Comparison of ENCODE assay signal across 38 cellular contexts in genomic region chr4:62434921-62435320, GRCh38.
"Had no signal": no experiment of that assay in that cellular context is flagged by ENCODE, and none has a peak within 500 bp of the region (broad histone marks: within the 10 kb centered on the region; RNA-seq: fewer than 3 reads in every experiment).

No MANE protein-coding gene starts in this region.

- H3K27me3 ChIP-seq: adrenal gland, ascending aorta, body of pancreas, brain microvascular endothelial cell, breast epithelium, cardiac muscle cell had no signal

- FAIRE-seq: astrocyte, bronchial epithelial cell had no signal

- H3K36me3 Mint-ChIP-seq: activated naive CD4-positive, alpha-beta T cell treated with anti-CD3 and anti-CD28 coated beads, Interleukin-2, amount 10 ng/mL, durations not matched to agents 7 days and 5 days; activated naive CD4-positive, alpha-beta T cell treated with anti-CD3 and anti-CD28 coated beads, Interleukin-2, amount 50 U/mL, for 24 hours; activated naive CD8-positive, alpha-beta T cell; activated naive CD8-positive, alpha-beta T cell treated with anti-CD3 and anti-CD28 coated beads for 36 hours; activated naive CD8-positive, alpha-beta T cell treated with anti-CD3 and anti-CD28 coated beads, Interleukin-2, amount 10 ng/mL, durations not matched to agents 7 days and 5 days; brain had no signal

- H3K4me1 Mint-ChIP-seq: activated naive CD4-positive, alpha-beta T cell treated with anti-CD3 and anti-CD28 coated beads, Interleukin-2, amount 10 ng/mL, durations not matched to agents 7 days and 5 days; activated naive CD4-positive, alpha-beta T cell treated with anti-CD3 and anti-CD28 coated beads, Interleukin-2, amount 50 U/mL, for 24 hours; activated naive CD8-positive, alpha-beta T cell treated with anti-CD3 and anti-CD28 coated beads for 36 hours; activated naive CD8-positive, alpha-beta T cell treated with anti-CD3 and anti-CD28 coated beads, Interleukin-2, amount 10 ng/mL, durations not matched to agents 7 days and 5 days; activated naive CD8-positive, alpha-beta T cell treated with anti-CD3 and anti-CD28 coated beads, Interleukin-2, amount 50 U/mL, for 24 hours; activated T-helper 17 cell treated with anti-CD3 and anti-CD28 coated beads, Interleukin-2, amount 50 U/mL, for 72 hours; central memory CD8-positive, alpha-beta T cell had no signal

- H3K4me3 ChIP-seq: adrenal gland, ascending aorta, body of pancreas, breast epithelium, cardiac muscle cell had no signal

- H3K27ac Mint-ChIP-seq: activated naive CD4-positive, alpha-beta T cell treated with anti-CD3 and anti-CD28 coated beads for 36 hours; activated naive CD4-positive, alpha-beta T cell treated with anti-CD3 and anti-CD28 coated beads, Interleukin-2, amount 10 ng/mL, durations not matched to agents 7 days and 5 days; activated naive CD4-positive, alpha-beta T cell treated with anti-CD3 and anti-CD28 coated beads, Interleukin-2, amount 50 U/mL, for 24 hours; activated naive CD4-positive, alpha-beta T cell treated with anti-CD3 and anti-CD28 coated beads, Interleukin-2, amount 50 U/mL, for 72 hours; activated naive CD8-positive, alpha-beta T cell; activated naive CD8-positive, alpha-beta T cell treated with anti-CD3 and anti-CD28 coated beads for 36 hours; activated naive CD8-positive, alpha-beta T cell treated with anti-CD3 and anti-CD28 coated beads, Interleukin-2, amount 10 ng/mL, durations not matched to agents 7 days and 5 days; activated naive CD8-positive, alpha-beta T cell treated with anti-CD3 and anti-CD28 coated beads, Interleukin-2, amount 50 U/mL, for 24 hours; activated T-cell treated with anti-CD3 and anti-CD28 coated beads, Interleukin-2, amount 50 U/mL, for 72 hours; activated T-helper 1 cell treated with anti-CD3 and anti-CD28 coated beads, Interleukin-12 subunit alpha, Interleukin-12 subunit beta, Interleukin-2, Interleukin-4 antibody, amounts not matched to agents 30 ng/mL and 10 ng/mL and 1 ng/mL, durations not matched to agents 14 hours and 24 hours and 36 hours; activated T-helper 17 cell treated with anti-CD3 and anti-CD28 coated beads, Interleukin-2, amount 50 U/mL, for 72 hours; activated T-helper 2 cell treated with anti-CD3 and anti-CD28 coated beads, Interferon-gamma antibody, Interleukin-2, Interleukin-4, amounts not matched to agents 10 μg/mL and 5 μg/mL and 100 μg/mL, durations not matched to agents 14 hours and 24 hours and 36 hours; brain had no signal

- H3K27ac ChIP-seq: adrenal gland, ascending aorta, body of pancreas, brain microvascular endothelial cell, breast epithelium, cardiac muscle cell had no signal

- DNase-seq: activated effector memory CD4-positive, alpha-beta T cell treated with anti-CD3 and anti-CD28 coated beads, Interleukin-2, amount 50 U/mL, for 16 hours; activated effector memory CD4-positive, alpha-beta T cell treated with Interleukin-2 at 50 U/mL for 16 hours; activated gamma-delta T cell; activated gamma-delta T cell treated with Interleukin-2 at 50 U/mL for 16 hours; activated naive CD4-positive, alpha-beta T cell; activated naive CD4-positive, alpha-beta T cell treated with anti-CD3 and anti-CD28 coated beads for 36 hours; activated naive CD4-positive, alpha-beta T cell treated with anti-CD3 and anti-CD28 coated beads, Interleukin-2, amount 10 ng/mL, durations not matched to agents 7 days and 5 days; activated naive CD4-positive, alpha-beta T cell treated with anti-CD3 and anti-CD28 coated beads, Interleukin-2, amount 50 U/mL, for 16 hours; activated naive CD4-positive, alpha-beta T cell treated with Interleukin-2 at 50 U/mL for 16 hours; activated naive CD8-positive, alpha-beta T cell treated with anti-CD3 and anti-CD28 coated beads for 36 hours; activated naive CD8-positive, alpha-beta T cell treated with anti-CD3 and anti-CD28 coated beads, Interleukin-2, amount 10 ng/mL, durations not matched to agents 7 days and 5 days; activated naive CD8-positive, alpha-beta T cell treated with anti-CD3 and anti-CD28 coated beads, Interleukin-2, amount 50 U/mL, for 24 hours; activated T-cell treated with anti-CD3 and anti-CD28 coated beads, Interleukin-2, amount 50 U/mL, for 4 hours; activated T-cell treated with anti-CD3 and anti-CD28 coated beads, Interleukin-2, amount 50 U/mL, for 48 hours; activated T-cell treated with anti-CD3 and anti-CD28 coated beads, Interleukin-2, amount 50 U/mL, for 72 hours; adrenal gland; amniotic stem cell; amygdala; anterior cingulate cortex; aorta; body of pancreas; brain microvascular endothelial cell; caudate nucleus; central memory CD4-positive, alpha-beta T cell; cerebellar nuclear complex had no signal

- H3K4me1 ChIP-seq: adrenal gland, ascending aorta, body of pancreas, breast epithelium had no signal

- H3K27me3 Mint-ChIP-seq: activated naive CD4-positive, alpha-beta T cell treated with anti-CD3 and anti-CD28 coated beads, Interleukin-2, amount 10 ng/mL, durations not matched to agents 7 days and 5 days; activated naive CD4-positive, alpha-beta T cell treated with anti-CD3 and anti-CD28 coated beads, Interleukin-2, amount 50 U/mL, for 24 hours; activated naive CD8-positive, alpha-beta T cell; activated naive CD8-positive, alpha-beta T cell treated with anti-CD3 and anti-CD28 coated beads for 36 hours; activated naive CD8-positive, alpha-beta T cell treated with anti-CD3 and anti-CD28 coated beads, Interleukin-2, amount 10 ng/mL, durations not matched to agents 7 days and 5 days; activated naive CD8-positive, alpha-beta T cell treated with anti-CD3 and anti-CD28 coated beads, Interleukin-2, amount 50 U/mL, for 24 hours; activated T-helper 17 cell treated with anti-CD3 and anti-CD28 coated beads, Interleukin-2, amount 50 U/mL, for 72 hours; central memory CD8-positive, alpha-beta T cell had no signal

- H3K9me3 ChIP-seq: adrenal gland, body of pancreas, breast epithelium had no signal

- H3K36me3 ChIP-seq: adrenal gland, ascending aorta, brain microvascular endothelial cell, breast epithelium, cardiac muscle cell had no signal

- H3K4me3 Mint-ChIP-seq: activated naive CD4-positive, alpha-beta T cell treated with anti-CD3 and anti-CD28 coated beads for 36 hours; activated naive CD4-positive, alpha-beta T cell treated with anti-CD3 and anti-CD28 coated beads, Interleukin-2, amount 10 ng/mL, durations not matched to agents 7 days and 5 days; activated naive CD4-positive, alpha-beta T cell treated with anti-CD3 and anti-CD28 coated beads, Interleukin-2, amount 50 U/mL, for 24 hours; activated naive CD8-positive, alpha-beta T cell; activated naive CD8-positive, alpha-beta T cell treated with anti-CD3 and anti-CD28 coated beads for 36 hours; activated naive CD8-positive, alpha-beta T cell treated with anti-CD3 and anti-CD28 coated beads, Interleukin-2, amount 10 ng/mL, durations not matched to agents 7 days and 5 days; activated naive CD8-positive, alpha-beta T cell treated with anti-CD3 and anti-CD28 coated beads, Interleukin-2, amount 50 U/mL, for 24 hours; activated T-cell treated with anti-CD3 and anti-CD28 coated beads, Interleukin-2, amount 50 U/mL, for 4 hours; activated T-cell treated with anti-CD3 and anti-CD28 coated beads, Interleukin-2, amount 50 U/mL, for 72 hours; activated T-helper 1 cell treated with anti-CD3 and anti-CD28 coated beads, Interleukin-12 subunit alpha, Interleukin-12 subunit beta, Interleukin-2, Interleukin-4 antibody, amounts not matched to agents 30 ng/mL and 10 ng/mL and 1 ng/mL, durations not matched to agents 14 hours and 24 hours and 36 hours; activated T-helper 17 cell treated with anti-CD3 and anti-CD28 coated beads, Interleukin-2, amount 50 U/mL, for 72 hours; brain; central memory CD8-positive, alpha-beta T cell had no signal

- ATAC-seq: activated naive CD4-positive, alpha-beta T cell treated with anti-CD3 and anti-CD28 coated beads, Interleukin-2, amount 50 U/mL, for 72 hours; activated naive CD8-positive, alpha-beta T cell treated with anti-CD3 and anti-CD28 coated beads, Interleukin-2, amount 50 U/mL, for 24 hours; activated T-cell treated with anti-CD3 and anti-CD28 coated beads, Interleukin-2, amount 50 U/mL, for 4 hours; activated T-cell treated with anti-CD3 and anti-CD28 coated beads, Interleukin-2, amount 50 U/mL, for 72 hours; activated T-helper 17 cell treated with anti-CD3 and anti-CD28 coated beads, Interleukin-2, amount 50 U/mL, for 72 hours; body of pancreas had no signal
